ENCODE assay signal across 8 cellular contexts in the genomic region with DNA sequence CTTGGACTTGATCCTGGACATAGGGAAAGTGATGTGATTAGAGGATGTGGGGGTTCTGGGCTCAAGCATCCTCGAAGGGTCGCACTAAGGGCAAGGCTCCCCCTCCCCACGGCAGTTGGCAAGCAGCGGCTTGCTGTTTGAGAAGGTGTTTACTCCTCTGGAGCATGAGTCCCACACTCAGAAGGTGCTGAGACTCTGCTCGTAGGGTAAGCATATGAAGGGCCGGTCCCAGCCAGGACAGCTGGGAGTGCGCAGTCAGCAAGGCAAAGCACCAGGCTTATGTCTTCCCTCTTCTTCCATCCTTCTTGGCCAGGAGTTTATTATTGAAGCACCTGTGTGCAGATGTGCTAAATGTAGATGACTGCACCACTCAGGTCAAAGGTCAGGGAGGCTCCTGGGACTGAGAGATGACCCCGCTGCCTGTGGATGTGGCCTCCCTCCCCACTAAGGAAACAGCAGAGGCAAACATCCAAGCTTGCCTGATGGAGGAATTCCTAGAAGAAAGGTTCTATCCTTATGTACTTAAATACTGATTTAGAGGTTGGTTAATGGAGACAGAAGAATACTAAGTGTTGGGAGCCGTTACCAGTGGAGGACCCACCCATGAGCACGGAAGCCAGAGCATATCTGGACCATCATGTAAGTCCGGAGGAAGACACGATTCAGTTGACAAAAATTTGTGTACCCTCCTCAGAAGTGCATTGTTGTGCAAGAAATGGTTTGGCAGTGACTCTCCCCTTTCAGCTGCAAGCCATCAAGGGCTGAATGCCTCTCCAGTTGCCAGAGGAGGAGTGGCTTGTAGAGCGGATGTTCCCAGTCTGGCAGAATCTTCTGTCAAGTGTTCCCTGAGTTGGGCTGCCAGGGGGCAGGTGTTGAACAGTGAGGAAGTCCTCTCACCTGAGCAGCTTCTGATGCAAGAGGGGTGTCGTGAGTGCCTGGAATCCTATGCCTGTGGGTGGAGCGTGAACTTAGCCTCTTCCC. TPM values are rescaled to one million over a fixed set of nuclear protein-coding genes. Genes with fewer than 3 reads are reported as not detected.
DNase-seq lines count a peak whose midpoint lies in the region; ATAC-seq and TF ChIP-seq lines count a peak whose summit lies in the region.

No MANE protein-coding gene starts in this region.

- H3K4me3 ChIP-seq in AG09309 (ENCODE audit: control insufficient read depth, low read depth, low read length) = no peak overlapping the region

- H3K4me3 Mint-ChIP-seq in memory B cell = no peak overlapping the region

- peak; percentile 90 for DNase-seq in AG09309 (ENCODE audit: low read depth)
- DNase-seq in NCI-H187 treated with DMSO at 0.1 percent for 48 hours (lab: John Stamatoyannopoulos, UW) = peak; percentile 85
- DNase-seq in dermis blood vessel endothelial cell = peak; percentile 78
- DNase-seq in memory B cell (ENCODE audit: low spot score in 2 of 2) = no peak
- no peak for DNase-seq in cerebellum (ENCODE audit: low spot score)

- no peaks in the 10 kb centered on the region for H3K27me3 Mint-ChIP-seq in memory B cell

- no peaks in the 10 kb centered on the region for H3K9me3 Mint-ChIP-seq in memory B cell

- H3K36me3 Mint-ChIP-seq in memory B cell = no peaks in the 10 kb centered on the region

- ATAC-seq in memory B cell (ENCODE audit: low read depth) (no peak), HG02759 (IDR thresholded peaks at IDR 0.05; ENCODE audit: unreplicated experiment) (no peak), GM18873 (IDR thresholded peaks at IDR 0.05; ENCODE audit: low FRiP score, unreplicated experiment) (no peak), HG03378 (IDR thresholded peaks at IDR 0.05; ENCODE audit: unreplicated experiment) (no peak)

- TF ChIP-seq CTCF in AG09309 (IDR thresholded peaks at IDR 0.05; ENCODE audit: control insufficient read depth, insufficient read depth, low read depth, low read length, missing control alignments) = no peak

- peak overlapping the region; percentile 92 for H3K27ac Mint-ChIP-seq in memory B cell

- peaks cover 22% of the 10 kb centered on the region for H3K4me1 Mint-ChIP-seq in memory B cell

RNA-seq across cellular contexts. Expression of a gene that starts 27.2 kb away (rescaled TPM):
- total RNA-seq in dermis blood vessel endothelial cell (27.1 and 28.8 TPM in 2 replicates), cerebellum (26.9 TPM)

Comparison
In these comparisons a context has a peak if more than half of its experiments do, and no peak if none do; other contexts are left out.
1. DNase-seq: peak in AG09309 (single experiment), NCI-H187 treated with DMSO at 0.1 percent for 48 hours (single experiment) and dermis blood vessel endothelial cell (single experiment); none in memory B cell (0 of 2) and cerebellum (single experiment).